Comparison of ENCODE assay signal across 1 cellular context in the genomic region with DNA sequence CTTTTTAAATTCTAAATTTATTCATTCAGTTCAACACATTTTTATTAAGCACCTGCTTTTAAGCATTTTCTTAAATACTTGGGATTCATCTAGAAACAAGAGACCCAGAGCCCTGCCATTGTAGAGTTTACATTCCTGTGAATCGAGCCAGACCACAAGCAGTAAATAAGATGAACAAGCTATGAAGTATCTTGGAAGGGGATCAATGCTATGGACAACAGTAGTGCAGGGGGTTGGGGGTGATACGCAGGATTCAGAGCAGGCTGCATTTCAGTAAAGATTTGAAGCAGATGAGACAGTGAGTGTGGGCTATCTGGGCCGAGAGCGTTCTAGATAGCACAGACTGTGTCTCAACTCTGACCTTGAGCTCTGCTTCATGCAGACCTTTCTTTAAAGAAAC.
TF ChIP-seq lines count a peak whose summit lies in the region.

No MANE protein-coding gene starts in this region.

TF ChIP-seq in IMR-90, 13 proteins besides CTCF, POLR2A, EP300 and RAD21:
- TF ChIP-seq FOS (IDR thresholded peaks at IDR 0.05; ENCODE audit: low read depth, low read length): peak; percentile 58; the same call in 1 of the 2 replicates
- peak; percentile 50; the same call in 1 of the 2 replicates for TF ChIP-seq MAZ (IDR thresholded peaks at IDR 0.05; ENCODE audit: borderline replicate concordance, low read depth, low read length)
- TF ChIP-seq, protein P1, sequence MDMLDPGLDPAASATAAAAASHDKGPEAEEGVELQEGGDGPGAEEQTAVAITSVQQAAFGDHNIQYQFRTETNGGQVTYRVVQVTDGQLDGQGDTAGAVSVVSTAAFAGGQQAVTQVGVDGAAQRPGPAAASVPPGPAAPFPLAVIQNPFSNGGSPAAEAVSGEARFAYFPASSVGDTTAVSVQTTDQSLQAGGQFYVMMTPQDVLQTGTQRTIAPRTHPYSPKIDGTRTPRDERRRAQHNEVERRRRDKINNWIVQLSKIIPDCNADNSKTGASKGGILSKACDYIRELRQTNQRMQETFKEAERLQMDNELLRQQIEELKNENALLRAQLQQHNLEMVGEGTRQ (IDR thresholded peaks at IDR 0.05; ENCODE audit: low read depth, low read length): no peak
- peak; percentile 74 for TF ChIP-seq RCOR1 (IDR thresholded peaks at IDR 0.05; ENCODE audit: insufficient replicate concordance, low read length)
- no peak for TF ChIP-seq SMC3 (IDR thresholded peaks at IDR 0.05; ENCODE audit: low read depth, low read length)
- TF ChIP-seq BHLHE40 (IDR thresholded peaks at IDR 0.05; ENCODE audit: low read depth, low read length): peak; percentile 32; the same call in 1 of the 2 replicates
- peak; percentile 11; the same call in 1 of the 2 replicates for TF ChIP-seq NFE2L2 (IDR thresholded peaks at IDR 0.05; ENCODE audit: low read depth, low read length)
